1 cellular context compared by ENCODE assay signal in the genomic region with DNA sequence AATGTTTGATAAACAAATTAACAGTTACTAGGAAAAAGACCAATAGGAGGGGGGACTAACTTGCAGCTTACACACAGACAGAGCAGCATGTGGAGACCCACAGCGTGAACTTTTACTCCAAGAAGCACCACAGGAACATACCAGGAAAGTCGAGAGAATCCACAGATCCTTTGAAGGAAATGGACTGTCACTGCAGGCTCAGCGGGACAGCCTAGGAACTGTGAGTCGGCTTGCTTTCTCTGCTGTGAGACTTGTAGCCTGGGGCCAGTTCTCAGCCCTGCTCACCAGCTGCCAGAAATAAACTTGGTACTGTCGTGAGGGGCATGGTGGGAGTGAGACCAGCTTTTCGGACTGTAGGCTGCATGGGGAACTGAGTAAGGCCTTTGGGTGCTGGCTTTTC.
TF ChIP-seq lines count a peak whose summit lies in the region.

No MANE protein-coding gene starts in this region.

TF ChIP-seq in H1, 55 proteins besides CTCF, POLR2A, EP300 and RAD21:
- TF ChIP-seq CTBP2 (IDR thresholded peaks at IDR 0.05; ENCODE audit: borderline replicate concordance, insufficient read depth, insufficient read length, low read length) (no peak), SUZ12 (IDR thresholded peaks at IDR 0.05; ENCODE audit: low read length) (no peak), PHF8 (conservative IDR thresholded peaks at IDR 0.05; ENCODE audit: low read depth, low read length) (no peak), MAX (IDR thresholded peaks at IDR 0.05) (no peak), NRF1 (IDR thresholded peaks at IDR 0.05; ENCODE audit: low read depth, low read length) (no peak), BACH1 (IDR thresholded peaks at IDR 0.05; ENCODE audit: low read length) (no peak), CEBPB (IDR thresholded peaks at IDR 0.05; ENCODE audit: low read depth, low read length) (no peak), SP2 (IDR thresholded peaks at IDR 0.05; ENCODE audit: low read length) (no peak), MAFK (IDR thresholded peaks at IDR 0.05; ENCODE audit: low read depth, low read length) (no peak), EGR1 (IDR thresholded peaks at IDR 0.05; ENCODE audit: borderline replicate concordance, low read depth, low read length) (no peak), HDAC2 (IDR thresholded peaks at IDR 0.05; ENCODE audit: borderline replicate concordance in 1 of 2, low read depth in 2 of 2, low read length in 2 of 2) (no peak), ZNF274 (IDR thresholded peaks at IDR 0.05; ENCODE audit: borderline replicate concordance, extremely low read depth, low read length) (no peak), USF2 (IDR thresholded peaks at IDR 0.05; ENCODE audit: low read length) (no peak), TEAD4 (IDR thresholded peaks at IDR 0.05; ENCODE audit: low read depth, low read length) (no peak), FOSL1 (IDR thresholded peaks at IDR 0.05; ENCODE audit: insufficient read depth, low read depth, low read length) (no peak)
- TF ChIP-seq, protein P1, sequence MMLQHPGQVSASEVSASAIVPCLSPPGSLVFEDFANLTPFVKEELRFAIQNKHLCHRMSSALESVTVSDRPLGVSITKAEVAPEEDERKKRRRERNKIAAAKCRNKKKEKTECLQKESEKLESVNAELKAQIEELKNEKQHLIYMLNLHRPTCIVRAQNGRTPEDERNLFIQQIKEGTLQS (IDR thresholded peaks at IDR 0.05; ENCODE audit: insufficient read depth, low read depth, low read length): no peak
